ENCODE assay signal across 22 cellular contexts in genomic region chr10:122402548-122403131, GRCh38. TPM values are rescaled to one million over a fixed set of nuclear protein-coding genes. Genes with fewer than 3 reads are reported as not detected.
DNase-seq lines count a peak whose midpoint lies in the region; ATAC-seq and TF ChIP-seq lines count a peak whose summit lies in the region.
"Had no signal": no experiment of that assay in that cellular context is flagged by ENCODE, and none has a peak within 500 bp of the region (broad histone marks: within the 10 kb centered on the region; RNA-seq: fewer than 3 reads in every experiment).

No MANE protein-coding gene starts in this region.

- H3K4me3 Mint-ChIP-seq in activated CD4-positive, alpha-beta memory T cell treated with anti-CD3 and anti-CD28 coated beads for 36 hours: no peak overlapping the region
- no peak overlapping the region for H3K4me3 Mint-ChIP-seq in activated CD4-positive, alpha-beta memory T cell treated with anti-CD3 and anti-CD28 coated beads, Interleukin-2, amount 10 ng/mL, durations not matched to agents 7 days and 5 days
- no peak overlapping the region for H3K4me3 Mint-ChIP-seq in naive thymus-derived CD4-positive, alpha-beta T cell
- H3K4me3 Mint-ChIP-seq: CD14-positive monocyte; CD8-positive, alpha-beta T cell; HFFc6; IgD-negative memory B cell had no signal

- H3K27ac ChIP-seq in left ventricle myocardium inferior (replicated peaks) (peak overlapping the region; percentile 17), GM23248 (no peak overlapping the region)
- H3K27ac ChIP-seq in naive thymus-derived CD4-positive, alpha-beta T cell (ENCODE audit: low read depth, low read length): peak overlapping the region; percentile 46
- H3K27ac ChIP-seq: BLaER1 had no signal

- ATAC-seq in naive thymus-derived CD4-positive, alpha-beta T cell: no peak
- no peak for ATAC-seq in mucosa of descending colon
- ATAC-seq: CD8-positive, alpha-beta T cell; GM12878 had no signal

- H3K4me3 ChIP-seq in left ventricle myocardium inferior (no peak overlapping the region), GM23248 (no peak overlapping the region), mucosa of descending colon (no peak overlapping the region)
- H3K4me3 ChIP-seq in naive thymus-derived CD4-positive, alpha-beta T cell (ENCODE audit: low read length): no peak overlapping the region
- H3K4me3 ChIP-seq: BLaER1, GM12878 had no signal

- no peak overlapping the region for H2AFZ ChIP-seq in GM23248

- no peaks in the 10 kb centered on the region for H3K27me3 ChIP-seq in left ventricle myocardium inferior (ENCODE audit: low read depth)
- no peaks in the 10 kb centered on the region for H3K27me3 ChIP-seq in GM23248 (replicated peaks; ENCODE audit: insufficient read depth)
- no peaks in the 10 kb centered on the region for H3K27me3 ChIP-seq in naive thymus-derived CD4-positive, alpha-beta T cell (ENCODE audit: control insufficient read depth in 2 of 2, insufficient read depth in 2 of 2, low read length in 2 of 2)
- H3K27me3 ChIP-seq: BLaER1 had no signal

- H3K4me1 Mint-ChIP-seq in activated CD4-positive, alpha-beta memory T cell treated with anti-CD3 and anti-CD28 coated beads for 36 hours (ENCODE audit: low read depth): peaks cover 32% of the 10 kb centered on the region
- H3K4me1 Mint-ChIP-seq in activated CD4-positive, alpha-beta memory T cell treated with anti-CD3 and anti-CD28 coated beads, Interleukin-2, amount 10 ng/mL, durations not matched to agents 7 days and 5 days: peaks cover 5% of the 10 kb centered on the region
- peaks cover 12 to 42% (median 36%) of the 10 kb centered on the region in 7 donors for H3K4me1 Mint-ChIP-seq in naive thymus-derived CD4-positive, alpha-beta T cell
- H3K4me1 Mint-ChIP-seq: IgD-negative memory B cell had no signal

- no peaks in the 10 kb centered on the region for H3K9me2 ChIP-seq in GM23248 (ENCODE audit: insufficient read depth)

- POLR2A ChIA-PET in activated CD4-positive, alpha-beta memory T cell treated with anti-CD3 and anti-CD28 coated beads for 36 hours (lab: Charles Lee): no interaction called here
- POLR2A ChIA-PET in activated CD4-positive, alpha-beta memory T cell treated with anti-CD3 and anti-CD28 coated beads, Interleukin-2, amount 10 ng/mL, durations not matched to agents 7 days and 5 days (lab: Charles Lee): interaction anchor here (1.4 kb wide), 1 partner anchor 11 kb away, joined by 3 read pairs; no protein-coding TSS in a partner anchor
- POLR2A ChIA-PET in naive thymus-derived CD4-positive, alpha-beta T cell (lab: Charles Lee): interaction anchor here (0.9 to 1.0 kb wide), 2 partner anchors 10 to 27 kb away, joined by 3 read pairs; no protein-coding TSS in a partner anchor

- peak; percentile 19 for DNase-seq in activated CD4-positive, alpha-beta memory T cell treated with anti-CD3 and anti-CD28 coated beads for 36 hours
- no peak for DNase-seq in activated CD4-positive, alpha-beta memory T cell treated with anti-CD3 and anti-CD28 coated beads, Interleukin-2, amount 10 ng/mL, durations not matched to agents 7 days and 5 days
- DNase-seq in left ventricle myocardium inferior (no peak), cardiac septum (ENCODE audit: low spot score) (no peak), GM23248 (no peak), mucosa of descending colon (no peak)
- no peak for DNase-seq in naive thymus-derived CD4-positive, alpha-beta T cell
- DNase-seq: 8988T; Calu3; CD8-positive, alpha-beta T cell; DMS53; DND-41; EL; HFFc6 had no signal

- H3K9me3 ChIP-seq in left ventricle myocardium inferior (replicated peaks): no peaks in the 10 kb centered on the region
- H3K9me3 ChIP-seq in GM23248 (ENCODE audit: low read depth): no peaks in the 10 kb centered on the region
- H3K9me3 ChIP-seq in naive thymus-derived CD4-positive, alpha-beta T cell (ENCODE audit: control insufficient read depth in 2 of 3, low read length in 3 of 3): no peaks in the 10 kb centered on the region
- H3K9me3 ChIP-seq in mucosa of descending colon: no peaks in the 10 kb centered on the region
- H3K9me3 ChIP-seq: BLaER1 had no signal

- H4K20me1 ChIP-seq in GM23248 (ENCODE audit: insufficient read depth): no peaks in the 10 kb centered on the region
- H4K20me1 ChIP-seq: BLaER1 had no signal

- in situ Hi-C loops in GM23248 (cut with MboI): no loop called here

- no peaks in the 10 kb centered on the region for H3K9me3 Mint-ChIP-seq in activated CD4-positive, alpha-beta memory T cell treated with anti-CD3 and anti-CD28 coated beads for 36 hours
- no peaks in the 10 kb centered on the region for H3K9me3 Mint-ChIP-seq in activated CD4-positive, alpha-beta memory T cell treated with anti-CD3 and anti-CD28 coated beads, Interleukin-2, amount 10 ng/mL, durations not matched to agents 7 days and 5 days
- no peaks in the 10 kb centered on the region for H3K9me3 Mint-ChIP-seq in naive thymus-derived CD4-positive, alpha-beta T cell
- H3K9me3 Mint-ChIP-seq: CD8-positive, alpha-beta T cell; HFFc6; IgD-negative memory B cell had no signal

- H3K27me3 Mint-ChIP-seq in activated CD4-positive, alpha-beta memory T cell treated with anti-CD3 and anti-CD28 coated beads for 36 hours: no peaks in the 10 kb centered on the region
- H3K27me3 Mint-ChIP-seq in activated CD4-positive, alpha-beta memory T cell treated with anti-CD3 and anti-CD28 coated beads, Interleukin-2, amount 10 ng/mL, durations not matched to agents 7 days and 5 days: no peaks in the 10 kb centered on the region
- no peaks in the 10 kb centered on the region for H3K27me3 Mint-ChIP-seq in naive thymus-derived CD4-positive, alpha-beta T cell
- H3K27me3 Mint-ChIP-seq: IgD-negative memory B cell had no signal

- CTCF ChIA-PET in activated CD4-positive, alpha-beta memory T cell treated with anti-CD3 and anti-CD28 coated beads for 36 hours (lab: Charles Lee): interaction anchor here (0.6 to 0.9 kb wide), 2 partner anchors 16 to 60 kb away, joined by 3 read pairs; no protein-coding TSS in a partner anchor
- CTCF ChIA-PET in activated CD4-positive, alpha-beta memory T cell treated with anti-CD3 and anti-CD28 coated beads, Interleukin-2, amount 10 ng/mL, durations not matched to agents 7 days and 5 days (lab: Charles Lee): no interaction called here
- CTCF ChIA-PET in naive thymus-derived CD4-positive, alpha-beta T cell (lab: Charles Lee): interaction anchor here (0.5 to 1.8 kb wide), 3 partner anchors 32 to 60 kb away, joined by 3 to 6 read pairs (median 3); no protein-coding TSS in a partner anchor

- peaks cover 4% of the 10 kb centered on the region for H3K36me3 Mint-ChIP-seq in activated CD4-positive, alpha-beta memory T cell treated with anti-CD3 and anti-CD28 coated beads for 36 hours
- H3K36me3 Mint-ChIP-seq in activated CD4-positive, alpha-beta memory T cell treated with anti-CD3 and anti-CD28 coated beads, Interleukin-2, amount 10 ng/mL, durations not matched to agents 7 days and 5 days (ENCODE audit: low read depth): no peaks in the 10 kb centered on the region
- peaks cover 0 to 10% (median 5%) of the 10 kb centered on the region in 5 donors for H3K36me3 Mint-ChIP-seq in naive thymus-derived CD4-positive, alpha-beta T cell

- no peak overlapping the region for H3K9ac ChIP-seq in GM23248
- H3K9ac ChIP-seq: BLaER1 had no signal

- H3K4me1 ChIP-seq in left ventricle myocardium inferior: peaks cover 65% of the 10 kb centered on the region
- H3K4me1 ChIP-seq in GM23248 (ENCODE audit: insufficient read depth): peaks cover 17% of the 10 kb centered on the region
- peaks cover 0 to 52% of the 10 kb centered on the region in 2 donors for H3K4me1 ChIP-seq in naive thymus-derived CD4-positive, alpha-beta T cell (ENCODE audit: control insufficient read depth in 2 of 2, insufficient read depth in 2 of 2, low read length in 2 of 2)
- H3K4me1 ChIP-seq in mucosa of descending colon (ENCODE audit: low read depth): no peaks in the 10 kb centered on the region
- H3K4me1 ChIP-seq: BLaER1 had no signal

- peaks cover 11% of the 10 kb centered on the region; the same call in 1 of the 2 replicates for H3F3A ChIP-seq in GM23248 (ENCODE audit: insufficient read depth)

- H3K4me2 ChIP-seq in GM23248 (ENCODE audit: unreplicated experiment): peak overlapping the region; percentile 39
- H3K4me2 ChIP-seq: BLaER1 had no signal

- no peak overlapping the region for H3K27ac Mint-ChIP-seq in activated CD4-positive, alpha-beta memory T cell treated with anti-CD3 and anti-CD28 coated beads for 36 hours
- H3K27ac Mint-ChIP-seq in activated CD4-positive, alpha-beta memory T cell treated with anti-CD3 and anti-CD28 coated beads, Interleukin-2, amount 10 ng/mL, durations not matched to agents 7 days and 5 days: no peak overlapping the region
- H3K27ac Mint-ChIP-seq in naive thymus-derived CD4-positive, alpha-beta T cell: no peak overlapping the region
- H3K27ac Mint-ChIP-seq: CD14-positive monocyte; CD8-positive, alpha-beta T cell; HFFc6; IgD-negative memory B cell had no signal

- TF ChIP-seq CTCF in left ventricle myocardium inferior (IDR thresholded peaks at IDR 0.05; ENCODE audit: borderline replicate concordance) (no peak), mucosa of descending colon (IDR thresholded peaks at IDR 0.05) (no peak)

- 91% methylated on average over 5 of the region's 5 CpGs for WGBS in GM23248 (ENCODE audit: low coverage in 1 of 2, low lambda C conversion rate in 2 of 2, missing lambda C conversion rate in 2 of 2), 2 experiments

- intact Hi-C loops in activated CD4-positive, alpha-beta memory T cell treated with anti-CD3 and anti-CD28 coated beads for 36 hours (cut with micrococcal nuclease): no loop called here
- intact Hi-C loops in left ventricle myocardium inferior (cut with micrococcal nuclease) (no loop called here), cardiac septum (cut with DNase I) (no loop called here), mucosa of descending colon (cut with DNase I, micrococcal nuclease) (no loop called here)
- intact Hi-C loops in naive thymus-derived CD4-positive, alpha-beta T cell (cut with micrococcal nuclease): no loop called here

- no peaks in the 10 kb centered on the region for H3K79me2 ChIP-seq in GM23248 (ENCODE audit: insufficient read depth)

- H3K36me3 ChIP-seq in left ventricle myocardium inferior: peaks cover 56% of the 10 kb centered on the region
- H3K36me3 ChIP-seq in GM23248 (ENCODE audit: low read depth): peaks cover 21% of the 10 kb centered on the region; the same call in 1 of the 2 replicates
- peaks cover 3 to 10% (median 7%) of the 10 kb centered on the region in 3 experiments for H3K36me3 ChIP-seq in naive thymus-derived CD4-positive, alpha-beta T cell (ENCODE audit: control insufficient read depth in 2 of 3, insufficient read depth in 3 of 3, low read length in 3 of 3)
- H3K36me3 ChIP-seq in mucosa of descending colon (ENCODE audit: low read depth): no peaks in the 10 kb centered on the region

RNA-seq across cellular contexts. Expression of gene PLEKHA1, which starts 28.1 kb away (rescaled TPM):
- total RNA-seq in activated CD4-positive, alpha-beta memory T cell treated with anti-CD3 and anti-CD28 coated beads for 36 hours: 10 to 100 TPM; 11.1 to 12.9 TPM
- 1 to 10 TPM; 5.2 to 5.3 TPM for total RNA-seq in activated CD4-positive, alpha-beta memory T cell treated with anti-CD3 and anti-CD28 coated beads, Interleukin-2, amount 10 ng/mL, durations not matched to agents 7 days and 5 days
- total RNA-seq in left ventricle myocardium inferior (50.4 TPM), cardiac septum (46.2 TPM), mucosa of descending colon (10 to 100 TPM; 39.1 to 55.0 (median 41.2) TPM)
- total RNA-seq in GM23248 (2014; rRNA removed; shearing (Covaris generic)): 28.7 and 31.4 TPM in 2 replicates
- polyA plus RNA-seq in GM23248 (2016; fragmentation: Nextera tagmentation; extraction: Ambion mirVana): 39.0 and 41.0 TPM in 2 replicates
- total RNA-seq in naive thymus-derived CD4-positive, alpha-beta T cell: 10 to 100 TPM in 4 of 5 experiments, 1 to 10 TPM in 1; 5.9 to 90.1 (median 39.2) TPM
- 100 to 1,000 TPM in 1 of 2 donors, 10 to 100 TPM in 1; 90.4 to 100 TPM for polyA plus RNA-seq in naive thymus-derived CD4-positive, alpha-beta T cell

RNA-seq across cellular contexts. Expression of gene ARMS2, which starts 51.8 kb away (rescaled TPM):
- total RNA-seq in activated CD4-positive, alpha-beta memory T cell treated with anti-CD3 and anti-CD28 coated beads for 36 hours: not detected
- total RNA-seq in activated CD4-positive, alpha-beta memory T cell treated with anti-CD3 and anti-CD28 coated beads, Interleukin-2, amount 10 ng/mL, durations not matched to agents 7 days and 5 days: not detected
- total RNA-seq in left ventricle myocardium inferior (0.27 TPM), cardiac septum (0.92 TPM), mucosa of descending colon (not detected)
- total RNA-seq in GM23248 (2014; rRNA removed; shearing (Covaris generic)): not detected in 2 replicates
- polyA plus RNA-seq in GM23248 (2016; fragmentation: Nextera tagmentation; extraction: Ambion mirVana): not detected in 2 replicates
- not detected for total RNA-seq in naive thymus-derived CD4-positive, alpha-beta T cell
- polyA plus RNA-seq in naive thymus-derived CD4-positive, alpha-beta T cell: not detected
- total RNA-seq: A673; Calu3; CD8-positive, alpha-beta T cell; G401; GM12878; H4; HFFc6 had no signal
- polyA plus RNA-seq: AG04450, CD14-positive monocyte, GM12878, IgD-negative memory B cell had no signal

RNA-seq across cellular contexts. Expression of gene HTRA1, which starts 58.7 kb away (rescaled TPM):
- total RNA-seq in activated CD4-positive, alpha-beta memory T cell treated with anti-CD3 and anti-CD28 coated beads for 36 hours: not detected
- not detected for total RNA-seq in activated CD4-positive, alpha-beta memory T cell treated with anti-CD3 and anti-CD28 coated beads, Interleukin-2, amount 10 ng/mL, durations not matched to agents 7 days and 5 days
- total RNA-seq in left ventricle myocardium inferior (62.6 TPM), cardiac septum (104 TPM), mucosa of descending colon (100 to 1,000 TPM in 1 of 3 donors, 10 to 100 TPM in 2; 11.0 to 122 (median 28.9) TPM)
- total RNA-seq in GM23248 (2014; rRNA removed; shearing (Covaris generic)): 395 and 405 TPM in 2 replicates
- 220 and 303 TPM in 2 replicates for polyA plus RNA-seq in GM23248 (2016; fragmentation: Nextera tagmentation; extraction: Ambion mirVana)
- under 1 TPM in 4 of 5 experiments, not detected in 1; 0.22 to 0.64 (median 0.40) TPM for total RNA-seq in naive thymus-derived CD4-positive, alpha-beta T cell
- not detected for polyA plus RNA-seq in naive thymus-derived CD4-positive, alpha-beta T cell
- total RNA-seq: CD8-positive, alpha-beta T cell; GM12878 had no signal
- polyA plus RNA-seq: IgD-negative memory B cell had no signal

Comparison
In these comparisons a context has a peak if more than half of its experiments do, and no peak if none do; other contexts are left out.
1. RNA of gene HTRA1, which starts 58.7 kb away (total RNA-seq): 395 to 405 TPM in GM23248, 104 TPM in cardiac septum (single experiment), 62.6 TPM in left ventricle myocardium inferior (single experiment) and 11.0 to 122 TPM in mucosa of descending colon; 0.22 to 0.64 TPM in naive thymus-derived CD4-positive, alpha-beta T cell, not detected in activated CD4-positive, alpha-beta memory T cell treated with anti-CD3 and anti-CD28 coated beads for 36 hours and not detected in activated CD4-positive, alpha-beta memory T cell treated with anti-CD3 and anti-CD28 coated beads, Interleukin-2, amount 10 ng/mL, durations not matched to agents 7 days and 5 days; every median in the first group is over 4 times any median in the second.